In the genomic region with DNA sequence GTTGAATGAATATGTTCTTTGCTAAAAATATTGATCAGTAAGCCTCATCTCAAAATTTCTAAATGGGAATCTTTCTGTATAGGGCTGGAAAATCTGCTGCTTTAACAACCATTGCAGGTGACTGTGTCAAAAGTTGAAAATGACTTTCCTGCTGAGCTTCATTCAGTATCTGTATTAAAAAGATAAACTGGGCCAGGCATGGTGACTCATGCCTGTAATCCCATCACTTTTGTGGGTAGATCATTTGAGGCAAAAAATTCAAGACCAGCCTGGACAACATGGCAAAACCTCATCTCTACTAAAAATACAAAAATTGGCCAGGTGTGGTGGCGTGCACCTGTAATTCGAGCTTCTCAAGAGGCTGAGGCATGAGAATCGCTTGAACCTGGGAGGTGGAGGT, we compare ENCODE assay signal across 29 cellular contexts.
"Had no signal": no experiment of that assay in that cellular context is flagged by ENCODE, and none has a peak within 500 bp of the region (broad histone marks: within the 10 kb centered on the region; RNA-seq: fewer than 3 reads in every experiment).

No MANE protein-coding gene starts in this region.

- H3K9me3 ChIP-seq: neutrophil, psoas muscle, right lobe of liver, sigmoid colon, thoracic aorta, thyroid gland, upper lobe of left lung, vagina had no signal

- ATAC-seq: natural killer cell treated with Interleukin-12 subunit alpha and Interleukin-12 subunit beta and Interleukin-15 and Interleukin-18, amount 100 ng/mL, for 72 hours; psoas muscle; right cardiac atrium; right lobe of liver; stimulated activated effector memory CD8-positive, alpha-beta T cell treated with anti-CD3 and anti-CD28 coated beads, Interleukin-12 subunit alpha, Interleukin-12 subunit beta, amount 100 ng/mL, for 72 hours; stimulated activated naive B cell treated with anti-CD40 and anti-IgM and Interleukin-4, amounts not matched to agents 10 μg/mL and 1 μg/mL and 100 μg/mL, for 72 hours had no signal

- H3K27me3 ChIP-seq: neutrophil, right lobe of liver, sigmoid colon, stomach, thyroid gland, tibial nerve, upper lobe of left lung, vagina had no signal

- H3K36me3 Mint-ChIP-seq: natural killer cell treated with Interleukin-12 subunit alpha and Interleukin-12 subunit beta and Interleukin-15 and Interleukin-18, amount 100 ng/mL, for 72 hours; stimulated activated effector memory CD8-positive, alpha-beta T cell treated with anti-CD3 and anti-CD28 coated beads, Interleukin-12 subunit alpha, Interleukin-12 subunit beta, amount 100 ng/mL, for 72 hours; stimulated activated naive B cell treated with anti-CD40 and anti-IgM and Interleukin-4, amounts not matched to agents 10 μg/mL and 1 μg/mL and 100 μg/mL, for 72 hours had no signal

- DNase-seq: nephron progenitor cell; nucleus accumbens; posterior cingulate gyrus; psoas muscle; right cardiac atrium; right lobe of liver; sigmoid colon; small intestine; stimulated activated CD4-positive, alpha-beta T cell treated with anti-CD3 and anti-CD28 coated beads, Interleukin-15, amount 100 ng/mL, for 24 hours; stimulated activated CD4-positive, alpha-beta T cell treated with anti-CD3 and anti-CD28 coated beads, Interleukin-2, amount 100 ng/mL, for 24 hours; stimulated activated CD4-positive, alpha-beta T cell treated with anti-CD3 and anti-CD28 coated beads, Interleukin-2, amount 100 ng/mL, for 48 hours; stimulated activated CD4-positive, alpha-beta T cell treated with anti-CD3 and anti-CD28 coated beads, Interleukin-4, amount 100 ng/mL, for 24 hours; stimulated activated naive B cell treated with anti-CD40 and anti-IgM and Interleukin-4, amounts not matched to agents 10 μg/mL and 1 μg/mL and 100 μg/mL, for 72 hours; stimulated activated naive CD4-positive, alpha-beta T cell treated with Interleukin-2 at 50 U/mL for 16 hours; stomach; thyroid gland; trophoblast cell; upper lobe of left lung had no signal

- H3K27ac Mint-ChIP-seq: natural killer cell treated with Interleukin-12 subunit alpha and Interleukin-12 subunit beta and Interleukin-15 and Interleukin-18, amount 100 ng/mL, for 72 hours; nephron progenitor cell; progenitor cell of endocrine pancreas; stimulated activated effector memory CD8-positive, alpha-beta T cell treated with anti-CD3 and anti-CD28 coated beads, Interleukin-12 subunit alpha, Interleukin-12 subunit beta, amount 100 ng/mL, for 72 hours; stimulated activated naive B cell treated with anti-CD40 and anti-IgM and Interleukin-4, amounts not matched to agents 10 μg/mL and 1 μg/mL and 100 μg/mL, for 72 hours; stimulated activated naive CD8-positive, alpha-beta T cell treated with anti-CD3 and anti-CD28 coated beads, Interleukin-15, Interleukin-2, amounts not matched to agents 100 ng/mL and 50 ng/mL, for 24 hours had no signal

- H3K4me3 Mint-ChIP-seq: natural killer cell treated with Interleukin-12 subunit alpha and Interleukin-12 subunit beta and Interleukin-15 and Interleukin-18, amount 100 ng/mL, for 72 hours; nephron progenitor cell; neural crest cell; stimulated activated effector memory CD8-positive, alpha-beta T cell treated with anti-CD3 and anti-CD28 coated beads, Interleukin-12 subunit alpha, Interleukin-12 subunit beta, amount 100 ng/mL, for 72 hours; stimulated activated naive B cell treated with anti-CD40 and anti-IgM and Interleukin-4, amounts not matched to agents 10 μg/mL and 1 μg/mL and 100 μg/mL, for 72 hours; stimulated activated naive CD8-positive, alpha-beta T cell treated with anti-CD3 and anti-CD28 coated beads, Interleukin-15, Interleukin-2, amounts not matched to agents 100 ng/mL and 50 ng/mL, for 24 hours had no signal

- H3K27ac ChIP-seq: neutrophil, parathyroid adenoma, psoas muscle, right lobe of liver, sigmoid colon, stomach, thoracic aorta, thyroid gland, tibial nerve, upper lobe of left lung, vagina had no signal

- H3K4me1 ChIP-seq: parathyroid adenoma, psoas muscle, right lobe of liver, sigmoid colon, stomach, thyroid gland, tibial nerve, upper lobe of left lung, vagina had no signal

- H3K36me3 ChIP-seq: neutrophil, right lobe of liver, sigmoid colon, stomach, thoracic aorta, thyroid gland, tibial nerve, upper lobe of left lung, vagina had no signal

- H3K4me1 Mint-ChIP-seq: nephron progenitor cell; stimulated activated effector memory CD8-positive, alpha-beta T cell treated with anti-CD3 and anti-CD28 coated beads, Interleukin-12 subunit alpha, Interleukin-12 subunit beta, amount 100 ng/mL, for 72 hours; stimulated activated naive B cell treated with anti-CD40 and anti-IgM and Interleukin-4, amounts not matched to agents 10 μg/mL and 1 μg/mL and 100 μg/mL, for 72 hours had no signal

- H3K4me3 ChIP-seq: psoas muscle, right lobe of liver, sigmoid colon, stomach, thoracic aorta, thyroid gland, tibial nerve, upper lobe of left lung, vagina had no signal

- H3K27me3 Mint-ChIP-seq: natural killer cell treated with Interleukin-12 subunit alpha and Interleukin-12 subunit beta and Interleukin-15 and Interleukin-18, amount 100 ng/mL, for 72 hours; progenitor cell of endocrine pancreas; stimulated activated naive B cell treated with anti-CD40 and anti-IgM and Interleukin-4, amounts not matched to agents 10 μg/mL and 1 μg/mL and 100 μg/mL, for 72 hours; stimulated activated naive CD8-positive, alpha-beta T cell treated with anti-CD3 and anti-CD28 coated beads, Interleukin-15, Interleukin-2, amounts not matched to agents 100 ng/mL and 50 ng/mL, for 24 hours had no signal

- FAIRE-seq: small intestine, urothelium cell line had no signal
